ENCODE assay signal across 27 cellular contexts in the genomic region with DNA sequence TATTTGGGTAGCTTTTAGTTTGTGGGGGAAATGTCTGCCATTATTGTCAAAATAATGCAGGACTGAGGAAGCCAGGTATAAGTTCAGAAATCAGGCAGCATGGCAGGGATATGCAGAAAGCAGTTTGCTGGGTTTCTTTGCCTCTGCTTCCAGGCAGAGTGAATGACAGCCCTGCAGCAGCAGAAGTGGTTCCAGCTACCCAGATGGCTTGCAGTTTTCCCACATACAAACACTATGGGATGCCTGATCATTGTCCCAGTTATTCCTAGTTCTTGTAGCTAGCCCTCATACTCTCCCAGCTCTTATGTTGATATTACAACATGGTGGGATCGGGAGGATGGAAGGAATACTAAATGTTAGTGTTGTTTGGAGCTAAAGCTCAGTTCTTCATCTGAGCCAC. TPM values are rescaled to one million over a fixed set of nuclear protein-coding genes. Genes with fewer than 3 reads are reported as not detected.
A peak's percentile ranks its signal among the peaks of the same experiment; 100 is the strongest.
DNase-seq lines count a peak whose midpoint lies in the region; ATAC-seq, FAIRE-seq and TF ChIP-seq lines count a peak whose summit lies in the region.
"Had no signal": no experiment of that assay in that cellular context is flagged by ENCODE, and none has a peak within 500 bp of the region (broad histone marks: within the 10 kb centered on the region; RNA-seq: fewer than 3 reads in every experiment).

No MANE protein-coding gene starts in this region.

- 68% methylated on average over 1 of the region's 1 CpG for WGBS in HepG2 (ENCODE audit: low lambda C conversion rate)
- WGBS in thyroid gland, 2 donors, result 92 to 100% methylated on average over 1 of the region's 1 CpG

- POLR2A ChIA-PET in HepG2 (lab: Yijun Ruan, JAX), result interaction anchor here (0.7 to 4.4 kb wide), 5 partner anchors 10 to 63 kb away, joined by 3 to 30 read pairs (median 5); a partner anchor contains a TSS

- H4K20me1 ChIP-seq in HepG2 (ENCODE audit: insufficient read depth, low read length), result no peaks in the 10 kb centered on the region

- H3K27me3 Mint-ChIP-seq in activated CD8-positive, alpha-beta memory T cell treated with anti-CD3 and anti-CD28 coated beads, Interleukin-2, amount 10 ng/mL, durations not matched to agents 7 days and 5 days, result no peaks in the 10 kb centered on the region
- H3K27me3 Mint-ChIP-seq: activated CD4-positive, alpha-beta T cell treated with anti-CD3 and anti-CD28 coated beads for 36 hours; activated naive CD4-positive, alpha-beta T cell treated with anti-CD3 and anti-CD28 coated beads, Interleukin-2, amount 50 U/mL, for 24 hours; central memory CD8-positive, alpha-beta T cell had no signal

- H3K9me3 Mint-ChIP-seq in activated CD8-positive, alpha-beta memory T cell treated with anti-CD3 and anti-CD28 coated beads, Interleukin-2, amount 10 ng/mL, durations not matched to agents 7 days and 5 days (ENCODE audit: low read depth), result no peaks in the 10 kb centered on the region
- H3K9me3 Mint-ChIP-seq: activated naive CD4-positive, alpha-beta T cell treated with anti-CD3 and anti-CD28 coated beads, Interleukin-2, amount 50 U/mL, for 24 hours; central memory CD8-positive, alpha-beta T cell; natural killer cell treated with Interleukin-12 subunit alpha and Interleukin-12 subunit beta and Interleukin-15 and Interleukin-18, amount 100 ng/mL, for 72 hours had no signal

- ATAC-seq in activated CD8-positive, alpha-beta memory T cell treated with anti-CD3 and anti-CD28 coated beads, Interleukin-2, amount 10 ng/mL, durations not matched to agents 7 days and 5 days, result no peak
- no peak for ATAC-seq in HepG2
- ATAC-seq: activated CD4-positive, alpha-beta T cell treated with anti-CD3 and anti-CD28 coated beads for 36 hours; left colon; natural killer cell treated with Interleukin-12 subunit alpha and Interleukin-12 subunit beta and Interleukin-15 and Interleukin-18, amount 100 ng/mL, for 72 hours; sciatic nerve; T-helper 17 cell had no signal

- H3K4me3 Mint-ChIP-seq in activated CD8-positive, alpha-beta memory T cell treated with anti-CD3 and anti-CD28 coated beads, Interleukin-2, amount 10 ng/mL, durations not matched to agents 7 days and 5 days, result no peak overlapping the region
- H3K4me3 Mint-ChIP-seq: activated CD4-positive, alpha-beta T cell treated with anti-CD3 and anti-CD28 coated beads for 36 hours; central memory CD8-positive, alpha-beta T cell; natural killer cell treated with Interleukin-12 subunit alpha and Interleukin-12 subunit beta and Interleukin-15 and Interleukin-18, amount 100 ng/mL, for 72 hours; T-helper 17 cell had no signal

- H3K36me3 ChIP-seq in HepG2 (replicated peaks in 1 of 2; ENCODE audit: control insufficient read depth in 1 of 2, insufficient read depth in 2 of 2, low read length in 2 of 2), result no peaks in the 10 kb centered on the region
- no peaks in the 10 kb centered on the region for H3K36me3 ChIP-seq in thyroid gland
- H3K36me3 ChIP-seq: stomach had no signal

- peaks cover 60% of the 10 kb centered on the region for H3K4me1 ChIP-seq in HepG2 (ENCODE audit: insufficient read depth, low read length)
- peaks cover 24 to 48% of the 10 kb centered on the region in 2 donors for H3K4me1 ChIP-seq in thyroid gland

- TF ChIP-seq EP300 in HepG2 (IDR thresholded peaks at IDR 0.05; ENCODE audit: low read depth in 2 of 2, low read length in 2 of 2) (no peak), HepG2 (CRISPR knock-in tag; IDR thresholded peaks at IDR 0.05; ENCODE audit: borderline replicate concordance) (no peak)

- intact Hi-C loops in HepG2 (cut with micrococcal nuclease; ENCODE audit: unreplicated experiment) (loop anchor here (5.0 to 10.0 kb wide), 2 partner anchors 90 to 138 kb away; a partner anchor contains a TSS), thyroid gland (cut with DNase I) (no loop called here)

- in situ Hi-C loops in HepG2 (cut with HindIII; ENCODE audit: extremely low pct_ligation_motif_present, low pct_unique_long_range_greater_than_20kb), result no loop called here

- no peak for FAIRE-seq in HepG2 (lab: Jason Lieb, UNC)
- no peak for FAIRE-seq in RCC 7860 (lab: Jason Lieb, UNC)
- FAIRE-seq: A204.1 had no signal

- H2AFZ ChIP-seq in HepG2 (ENCODE audit: low read length), result no peak overlapping the region

- TF ChIP-seq CTCF in HepG2 (CRISPR knock-in tag; IDR thresholded peaks at IDR 0.05) (no peak), thyroid gland (IDR thresholded peaks at IDR 0.05) (no peak)

- no peak overlapping the region for H3K27ac Mint-ChIP-seq in activated CD8-positive, alpha-beta memory T cell treated with anti-CD3 and anti-CD28 coated beads, Interleukin-2, amount 10 ng/mL, durations not matched to agents 7 days and 5 days
- H3K27ac Mint-ChIP-seq: natural killer cell treated with Interleukin-12 subunit alpha and Interleukin-12 subunit beta and Interleukin-15 and Interleukin-18, amount 100 ng/mL, for 72 hours; T-helper 17 cell had no signal

- CTCF ChIA-PET in activated CD8-positive, alpha-beta memory T cell treated with anti-CD3 and anti-CD28 coated beads, Interleukin-2, amount 10 ng/mL, durations not matched to agents 7 days and 5 days (lab: Charles Lee), result interaction anchor here (0.7 to 7.5 kb wide), 6 partner anchors 44 to 346 kb away, joined by 3 to 68 read pairs (median 4); no protein-coding TSS in a partner anchor
- CTCF ChIA-PET in HepG2 (lab: Yijun Ruan, JAX; ENCODE audit: low intra/inter-chr PET ratio, low total read pairs), result no interaction called here

- peak; percentile 14 for DNase-seq in activated CD8-positive, alpha-beta memory T cell treated with anti-CD3 and anti-CD28 coated beads, Interleukin-2, amount 10 ng/mL, durations not matched to agents 7 days and 5 days
- no peak for DNase-seq in activated CD8-positive, alpha-beta memory T cell treated with anti-CD3 and anti-CD28 coated beads for 24 hours
- DNase-seq in HepG2 (ENCODE audit: low spot score), result no peak
- DNase-seq in thyroid gland, result no peak
- DNase-seq in germinal center (ENCODE audit: low spot score), result no peak
- DNase-seq in H4 (ENCODE audit: low spot score), result no peak
- DNase-seq in RCC 7860 (ENCODE audit: low spot score), result no peak
- DNase-seq: activated CD4-positive, alpha-beta T cell treated with anti-CD3 and anti-CD28 coated beads for 36 hours; DMS79 treated with DMSO at 0.1 percent for 48 hours; GOT3; left colon; midbrain; NCI-H1436 treated with DMSO at 0.1 percent for 48 hours; NCI-H2171 treated with DMSO at 0.1 percent for 48 hours; NCI-H524 treated with DMSO at 0.1 percent for 48 hours; stimulated activated CD4-positive, alpha-beta T cell treated with anti-CD3 and anti-CD28 coated beads, Interleukin-15, amount 100 ng/mL, for 24 hours; stomach; T-helper 17 cell had no signal

- H3K27ac ChIP-seq in angular gyrus (ENCODE audit: low read depth, low read length) (peak overlapping the region; percentile 20), HepG2 (ENCODE audit: extremely low read length, insufficient read depth, low read length) (peak overlapping the region; percentile 90), thyroid gland (peak overlapping the region in 2 of 3 donors; percentile 86 to 91)

- TF ChIP-seq RAD21 in HepG2 (CRISPR knock-in tag; IDR thresholded peaks at IDR 0.05), result no peak

- BruUV-seq in HepG2 (replicated peaks; lab: Mats Ljungman, UMichigan), result no TSS peak

- H3K4me3 ChIP-seq in HepG2 (replicated peaks in 1 of 3; ENCODE audit: insufficient read depth in 1 of 3, low read depth in 2 of 3, low read length in 3 of 3) (no peak overlapping the region), thyroid gland (replicated peaks in 1 of 3) (no peak overlapping the region)
- H3K4me3 ChIP-seq: stomach had no signal

- no peak for TF ChIP-seq POLR2A in HepG2 (IDR thresholded peaks at IDR 0.05; ENCODE audit: insufficient read depth in 1 of 2, low read depth in 2 of 2, low read length in 2 of 2)
- TF ChIP-seq POLR2A in thyroid gland (IDR thresholded peaks at IDR 0.05), result no peak

- no peak overlapping the region for H3K9ac ChIP-seq in HepG2 (ENCODE audit: insufficient read depth, low read depth, low read length)

- H3K4me2 ChIP-seq in HepG2 (ENCODE audit: low read depth, low read length), result peak overlapping the region; percentile 98

- H3K9me3 ChIP-seq in HepG2 (ENCODE audit: low read length) (no peaks in the 10 kb centered on the region), thyroid gland (no peaks in the 10 kb centered on the region)
- H3K9me3 ChIP-seq: stomach had no signal

- no peaks in the 10 kb centered on the region for H3K36me3 Mint-ChIP-seq in activated CD8-positive, alpha-beta memory T cell treated with anti-CD3 and anti-CD28 coated beads, Interleukin-2, amount 10 ng/mL, durations not matched to agents 7 days and 5 days
- H3K36me3 Mint-ChIP-seq: activated naive CD4-positive, alpha-beta T cell treated with anti-CD3 and anti-CD28 coated beads, Interleukin-2, amount 50 U/mL, for 24 hours; natural killer cell treated with Interleukin-12 subunit alpha and Interleukin-12 subunit beta and Interleukin-15 and Interleukin-18, amount 100 ng/mL, for 72 hours had no signal

- H3K27me3 ChIP-seq in HepG2 (ENCODE audit: control insufficient read depth in 1 of 2, insufficient read depth in 2 of 2, low read length in 2 of 2) (no peaks in the 10 kb centered on the region), thyroid gland (no peaks in the 10 kb centered on the region)
- H3K27me3 ChIP-seq: stomach had no signal

- H3K79me2 ChIP-seq in HepG2 (ENCODE audit: insufficient read depth, low read length), result peaks cover 9% of the 10 kb centered on the region

- H3K4me1 Mint-ChIP-seq in activated CD8-positive, alpha-beta memory T cell treated with anti-CD3 and anti-CD28 coated beads, Interleukin-2, amount 10 ng/mL, durations not matched to agents 7 days and 5 days, result peaks cover 47% of the 10 kb centered on the region

RNA-seq across cellular contexts. Expression of a gene that starts 2.8 kb away (rescaled TPM):
- 10 to 100 TPM in 1 of 2 experiments, 1 to 10 TPM in 1; 9.0 to 10.3 TPM for total RNA-seq in activated CD8-positive, alpha-beta memory T cell treated with anti-CD3 and anti-CD28 coated beads, Interleukin-2, amount 10 ng/mL, durations not matched to agents 7 days and 5 days
- total RNA-seq in HepG2 (2016; rRNA removed; fragmentation: Illumina TruSeq; extraction: Trizol) (25.0 and 29.7 TPM in 2 replicates), thyroid gland (10 to 100 TPM; 30.5 to 41.3 (median 38.2) TPM)
- total RNA-seq in HepG2 (2016; cell fraction: cytosol; rRNA removed; fragmentation: Illumina TruSeq; extraction: Trizol; ENCODE audit: low read depth), result 3.1 and 3.8 TPM in 2 replicates
- total RNA-seq in HepG2 (2016; cell fraction: insoluble cytoplasmic fraction; rRNA removed; fragmentation: Illumina TruSeq; extraction: Trizol), result 25.9 and 27.6 TPM in 2 replicates
- 9.8 and 10.5 TPM in 2 replicates for total RNA-seq in HepG2 (2016; cell fraction: membrane; rRNA removed; fragmentation: Illumina TruSeq; extraction: Trizol)
- 23.5 and 24.4 TPM in 2 replicates for total RNA-seq in HepG2 (2016; cell fraction: nucleus; rRNA removed; fragmentation: Illumina TruSeq; extraction: Trizol)
- polyA plus RNA-seq in HepG2 (2011; rRNA removed), result 7.8 and 10.4 TPM in 2 replicates
- polyA plus RNA-seq in HepG2 (2011; cell fraction: cytosol; rRNA removed), result 5.8 and 6.4 TPM in 2 replicates
- polyA plus RNA-seq in HepG2 (2011; cell fraction: nucleus; rRNA removed), result 8.3 and 10.8 TPM in 2 replicates
- polyA plus RNA-seq in HepG2 (2012), result 5.4 and 8.1 TPM in 2 replicates
- polyA plus RNA-seq in HepG2 (2016; cell fraction: cytosol; fragmentation: Illumina TruSeq; extraction: Trizol; ENCODE audit: low read depth), result 0.92 and 1.2 TPM in 2 replicates
- 18.3 and 18.5 TPM in 2 replicates for polyA plus RNA-seq in HepG2 (2016; cell fraction: insoluble cytoplasmic fraction; fragmentation: Illumina TruSeq; extraction: Trizol; ENCODE audit: low read depth)
- 3.9 and 4.0 TPM in 2 replicates for polyA plus RNA-seq in HepG2 (2016; cell fraction: membrane; fragmentation: Illumina TruSeq; extraction: Trizol; ENCODE audit: low read depth)
- 15.8 and 16.2 TPM in 2 replicates for polyA plus RNA-seq in HepG2 (2016; cell fraction: nucleus; fragmentation: Illumina TruSeq; extraction: Trizol; ENCODE audit: insufficient read depth, low read depth)
- polyA minus RNA-seq in HepG2 (2011; rRNA and poly(A)+ RNA removed; ENCODE audit: low replicate concordance), result 14.7 and 35.3 TPM in 2 replicates
- 13.1 and 16.2 TPM in 2 replicates for polyA minus RNA-seq in HepG2 (2011; cell fraction: cytosol; rRNA and poly(A)+ RNA removed)
- polyA minus RNA-seq in HepG2 (2011; cell fraction: nucleus; rRNA and poly(A)+ RNA removed), result 27.1 and 33.9 TPM in 2 replicates
- total RNA-seq in H4 (2014; rRNA removed; shearing (Covaris generic)), result 4.4 and 6.3 TPM in 2 replicates

RNA-seq across cellular contexts. Expression of a gene that starts 15.6 kb away (rescaled TPM):
- not detected for total RNA-seq in activated CD8-positive, alpha-beta memory T cell treated with anti-CD3 and anti-CD28 coated beads, Interleukin-2, amount 10 ng/mL, durations not matched to agents 7 days and 5 days
- total RNA-seq in HepG2 (2016; rRNA removed; fragmentation: Illumina TruSeq; extraction: Trizol), result 7.4 and 10.5 TPM in 2 replicates
- 4.1 and 5.5 TPM in 2 replicates for total RNA-seq in HepG2 (2016; cell fraction: cytosol; rRNA removed; fragmentation: Illumina TruSeq; extraction: Trizol; ENCODE audit: low read depth)
- 6.8 and 7.2 TPM in 2 replicates for total RNA-seq in HepG2 (2016; cell fraction: insoluble cytoplasmic fraction; rRNA removed; fragmentation: Illumina TruSeq; extraction: Trizol)
- total RNA-seq in HepG2 (2016; cell fraction: membrane; rRNA removed; fragmentation: Illumina TruSeq; extraction: Trizol), result 8.8 and 9.2 TPM in 2 replicates
- 4.1 and 4.7 TPM in 2 replicates for total RNA-seq in HepG2 (2016; cell fraction: nucleus; rRNA removed; fragmentation: Illumina TruSeq; extraction: Trizol)
- 11.0 and 16.5 TPM in 2 replicates for polyA plus RNA-seq in HepG2 (2011; rRNA removed)
- 13.1 and 14.8 TPM in 2 replicates for polyA plus RNA-seq in HepG2 (2011; cell fraction: cytosol; rRNA removed)
- polyA plus RNA-seq in HepG2 (2011; cell fraction: nucleus; rRNA removed), result 5.6 and 8.0 TPM in 2 replicates
- polyA plus RNA-seq in HepG2 (2012), result 9.9 and 12.8 TPM in 2 replicates
- 5.0 TPM in 2 replicates for polyA plus RNA-seq in HepG2 (2016; cell fraction: cytosol; fragmentation: Illumina TruSeq; extraction: Trizol; ENCODE audit: low read depth)
- polyA plus RNA-seq in HepG2 (2016; cell fraction: insoluble cytoplasmic fraction; fragmentation: Illumina TruSeq; extraction: Trizol; ENCODE audit: low read depth), result 9.5 and 12.3 TPM in 2 replicates
- polyA plus RNA-seq in HepG2 (2016; cell fraction: membrane; fragmentation: Illumina TruSeq; extraction: Trizol; ENCODE audit: low read depth), result 9.8 and 10.0 TPM in 2 replicates
- 8.5 and 9.1 TPM in 2 replicates for polyA plus RNA-seq in HepG2 (2016; cell fraction: nucleus; fragmentation: Illumina TruSeq; extraction: Trizol; ENCODE audit: insufficient read depth, low read depth)
- polyA minus RNA-seq in HepG2 (2011; rRNA and poly(A)+ RNA removed; ENCODE audit: low replicate concordance), result 3.9 TPM in 1 of 2 replicates, not detected in the other
- polyA minus RNA-seq in HepG2 (2011; cell fraction: cytosol; rRNA and poly(A)+ RNA removed), result 3.7 and 7.0 TPM in 2 replicates
- polyA minus RNA-seq in HepG2 (2011; cell fraction: nucleus; rRNA and poly(A)+ RNA removed), result 3.3 and 5.7 TPM in 2 replicates
- 10 to 100 TPM; 21.7 to 33.4 (median 24.9) TPM for total RNA-seq in thyroid gland
- total RNA-seq in H4 (2014; rRNA removed; shearing (Covaris generic)), result not detected in 2 replicates
- total RNA-seq: activated CD4-positive, alpha-beta T cell treated with anti-CD3 and anti-CD28 coated beads for 36 hours; HT1080; natural killer cell treated with Interleukin-12 subunit alpha and Interleukin-12 subunit beta and Interleukin-15 and Interleukin-18, amount 100 ng/mL, for 72 hours; RPMI7951; sciatic nerve; T-helper 17 cell had no signal

RNA-seq across cellular contexts. Expression of a gene that starts 21.8 kb away (rescaled TPM):
- total RNA-seq in activated CD8-positive, alpha-beta memory T cell treated with anti-CD3 and anti-CD28 coated beads, Interleukin-2, amount 10 ng/mL, durations not matched to agents 7 days and 5 days, result not detected
- total RNA-seq in HepG2 (2016; rRNA removed; fragmentation: Illumina TruSeq; extraction: Trizol) (not detected in 2 replicates), thyroid gland (under 1 TPM in 1 of 4 donors, not detected in 3; 0.22 TPM)
- total RNA-seq in HepG2 (2016; cell fraction: cytosol; rRNA removed; fragmentation: Illumina TruSeq; extraction: Trizol; ENCODE audit: low read depth), result not detected in 2 replicates
- not detected in 2 replicates for total RNA-seq in HepG2 (2016; cell fraction: insoluble cytoplasmic fraction; rRNA removed; fragmentation: Illumina TruSeq; extraction: Trizol)
- total RNA-seq in HepG2 (2016; cell fraction: membrane; rRNA removed; fragmentation: Illumina TruSeq; extraction: Trizol), result not detected in 2 replicates
- total RNA-seq in HepG2 (2016; cell fraction: nucleus; rRNA removed; fragmentation: Illumina TruSeq; extraction: Trizol), result not detected in 2 replicates
- 0.04 TPM in 1 of 2 replicates, not detected in the other for polyA plus RNA-seq in HepG2 (2011; rRNA removed)
- 0.05 TPM in 1 of 2 replicates, not detected in the other for polyA plus RNA-seq in HepG2 (2011; cell fraction: cytosol; rRNA removed)
- polyA plus RNA-seq in HepG2 (2011; cell fraction: nucleus; rRNA removed), result 0.32 and 0.45 TPM in 2 replicates
- polyA plus RNA-seq in HepG2 (2012), result not detected in 2 replicates
- not detected in 2 replicates for polyA plus RNA-seq in HepG2 (2016; cell fraction: cytosol; fragmentation: Illumina TruSeq; extraction: Trizol; ENCODE audit: low read depth)
- not detected in 2 replicates for polyA plus RNA-seq in HepG2 (2016; cell fraction: insoluble cytoplasmic fraction; fragmentation: Illumina TruSeq; extraction: Trizol; ENCODE audit: low read depth)
- not detected in 2 replicates for polyA plus RNA-seq in HepG2 (2016; cell fraction: membrane; fragmentation: Illumina TruSeq; extraction: Trizol; ENCODE audit: low read depth)
- not detected in 2 replicates for polyA plus RNA-seq in HepG2 (2016; cell fraction: nucleus; fragmentation: Illumina TruSeq; extraction: Trizol; ENCODE audit: insufficient read depth, low read depth)
- 0.20 TPM in 1 of 2 replicates, not detected in the other for polyA minus RNA-seq in HepG2 (2011; rRNA and poly(A)+ RNA removed; ENCODE audit: low replicate concordance)
- polyA minus RNA-seq in HepG2 (2011; cell fraction: cytosol; rRNA and poly(A)+ RNA removed), result not detected in 2 replicates
- not detected in 2 replicates for polyA minus RNA-seq in HepG2 (2011; cell fraction: nucleus; rRNA and poly(A)+ RNA removed)
- total RNA-seq in H4 (2014; rRNA removed; shearing (Covaris generic)), result not detected in 2 replicates
- total RNA-seq: activated CD4-positive, alpha-beta T cell treated with anti-CD3 and anti-CD28 coated beads for 36 hours; epithelial cell of proximal tubule; HT1080; natural killer cell treated with Interleukin-12 subunit alpha and Interleukin-12 subunit beta and Interleukin-15 and Interleukin-18, amount 100 ng/mL, for 72 hours; RPMI7951; T-helper 17 cell had no signal

RNA-seq across cellular contexts. Expression of a gene that starts 22.7 kb away (rescaled TPM):
- total RNA-seq in activated CD8-positive, alpha-beta memory T cell treated with anti-CD3 and anti-CD28 coated beads, Interleukin-2, amount 10 ng/mL, durations not matched to agents 7 days and 5 days, result not detected
- total RNA-seq in HepG2 (2016; rRNA removed; fragmentation: Illumina TruSeq; extraction: Trizol), result 0.55 and 0.69 TPM in 2 replicates
- total RNA-seq in HepG2 (2016; cell fraction: cytosol; rRNA removed; fragmentation: Illumina TruSeq; extraction: Trizol; ENCODE audit: low read depth), result 0.88 and 1.2 TPM in 2 replicates
- 0.63 and 1.1 TPM in 2 replicates for total RNA-seq in HepG2 (2016; cell fraction: insoluble cytoplasmic fraction; rRNA removed; fragmentation: Illumina TruSeq; extraction: Trizol)
- total RNA-seq in HepG2 (2016; cell fraction: membrane; rRNA removed; fragmentation: Illumina TruSeq; extraction: Trizol), result 0.80 and 1.1 TPM in 2 replicates
- total RNA-seq in HepG2 (2016; cell fraction: nucleus; rRNA removed; fragmentation: Illumina TruSeq; extraction: Trizol), result not detected in 2 replicates
- polyA plus RNA-seq in HepG2 (2011; rRNA removed), result 0.24 and 1.1 TPM in 2 replicates
- polyA plus RNA-seq in HepG2 (2011; cell fraction: cytosol; rRNA removed), result 0.35 and 0.36 TPM in 2 replicates
- polyA plus RNA-seq in HepG2 (2011; cell fraction: nucleus; rRNA removed), result 0.74 and 1.7 TPM in 2 replicates
- polyA plus RNA-seq in HepG2 (2012), result 0.70 and 0.88 TPM in 2 replicates
- polyA plus RNA-seq in HepG2 (2016; cell fraction: cytosol; fragmentation: Illumina TruSeq; extraction: Trizol; ENCODE audit: low read depth), result 0.90 and 1.9 TPM in 2 replicates
- 1.3 and 1.6 TPM in 2 replicates for polyA plus RNA-seq in HepG2 (2016; cell fraction: insoluble cytoplasmic fraction; fragmentation: Illumina TruSeq; extraction: Trizol; ENCODE audit: low read depth)
- 1.4 TPM in 2 replicates for polyA plus RNA-seq in HepG2 (2016; cell fraction: membrane; fragmentation: Illumina TruSeq; extraction: Trizol; ENCODE audit: low read depth)
- polyA plus RNA-seq in HepG2 (2016; cell fraction: nucleus; fragmentation: Illumina TruSeq; extraction: Trizol; ENCODE audit: insufficient read depth, low read depth), result 1.4 and 4.7 TPM in 2 replicates
- 0.70 TPM in 1 of 2 replicates, not detected in the other for polyA minus RNA-seq in HepG2 (2011; rRNA and poly(A)+ RNA removed; ENCODE audit: low replicate concordance)
- not detected in 2 replicates for polyA minus RNA-seq in HepG2 (2011; cell fraction: cytosol; rRNA and poly(A)+ RNA removed)
- not detected in 2 replicates for polyA minus RNA-seq in HepG2 (2011; cell fraction: nucleus; rRNA and poly(A)+ RNA removed)
- total RNA-seq in thyroid gland, result 100 to 1,000 TPM; 174 to 350 (median 250) TPM
- total RNA-seq in H4 (2014; rRNA removed; shearing (Covaris generic)), result 0.15 TPM in 1 of 2 replicates, not detected in the other
- total RNA-seq: activated CD4-positive, alpha-beta T cell treated with anti-CD3 and anti-CD28 coated beads for 36 hours; HT1080; natural killer cell treated with Interleukin-12 subunit alpha and Interleukin-12 subunit beta and Interleukin-15 and Interleukin-18, amount 100 ng/mL, for 72 hours; RPMI7951; T-helper 17 cell had no signal

RNA-seq across cellular contexts. Expression of a gene that starts 55.0 kb away (rescaled TPM):
- 10 to 100 TPM; 16.4 to 20.4 TPM for total RNA-seq in activated CD8-positive, alpha-beta memory T cell treated with anti-CD3 and anti-CD28 coated beads, Interleukin-2, amount 10 ng/mL, durations not matched to agents 7 days and 5 days
- 22.2 and 23.9 TPM in 2 replicates for total RNA-seq in HepG2 (2016; rRNA removed; fragmentation: Illumina TruSeq; extraction: Trizol)
- 19.0 and 21.8 TPM in 2 replicates for total RNA-seq in HepG2 (2016; cell fraction: cytosol; rRNA removed; fragmentation: Illumina TruSeq; extraction: Trizol; ENCODE audit: low read depth)
- total RNA-seq in HepG2 (2016; cell fraction: insoluble cytoplasmic fraction; rRNA removed; fragmentation: Illumina TruSeq; extraction: Trizol), result 20.6 and 27.8 TPM in 2 replicates
- 34.5 and 36.6 TPM in 2 replicates for total RNA-seq in HepG2 (2016; cell fraction: membrane; rRNA removed; fragmentation: Illumina TruSeq; extraction: Trizol)
- 9.7 and 12.0 TPM in 2 replicates for total RNA-seq in HepG2 (2016; cell fraction: nucleus; rRNA removed; fragmentation: Illumina TruSeq; extraction: Trizol)
- 25.6 and 26.3 TPM in 2 replicates for polyA plus RNA-seq in HepG2 (2011; rRNA removed)
- polyA plus RNA-seq in HepG2 (2011; cell fraction: cytosol; rRNA removed), result 14.9 and 18.5 TPM in 2 replicates
- polyA plus RNA-seq in HepG2 (2011; cell fraction: nucleus; rRNA removed), result 5.4 and 9.9 TPM in 2 replicates
- polyA plus RNA-seq in HepG2 (2012), result 27.0 and 32.4 TPM in 2 replicates
- polyA plus RNA-seq in HepG2 (2016; cell fraction: cytosol; fragmentation: Illumina TruSeq; extraction: Trizol; ENCODE audit: low read depth), result 44.6 and 49.4 TPM in 2 replicates
- 40.7 and 45.8 TPM in 2 replicates for polyA plus RNA-seq in HepG2 (2016; cell fraction: insoluble cytoplasmic fraction; fragmentation: Illumina TruSeq; extraction: Trizol; ENCODE audit: low read depth)
- 53.9 and 57.5 TPM in 2 replicates for polyA plus RNA-seq in HepG2 (2016; cell fraction: membrane; fragmentation: Illumina TruSeq; extraction: Trizol; ENCODE audit: low read depth)
- polyA plus RNA-seq in HepG2 (2016; cell fraction: nucleus; fragmentation: Illumina TruSeq; extraction: Trizol; ENCODE audit: insufficient read depth, low read depth), result 17.7 and 23.1 TPM in 2 replicates
- 3.1 and 8.5 TPM in 2 replicates for polyA minus RNA-seq in HepG2 (2011; rRNA and poly(A)+ RNA removed; ENCODE audit: low replicate concordance)
- 4.7 and 5.3 TPM in 2 replicates for polyA minus RNA-seq in HepG2 (2011; cell fraction: cytosol; rRNA and poly(A)+ RNA removed)
- polyA minus RNA-seq in HepG2 (2011; cell fraction: nucleus; rRNA and poly(A)+ RNA removed), result 3.1 and 6.0 TPM in 2 replicates
- 10 to 100 TPM; 24.7 to 47.1 (median 38.0) TPM for total RNA-seq in thyroid gland
- 22.7 and 28.2 TPM in 2 replicates for total RNA-seq in H4 (2014; rRNA removed; shearing (Covaris generic))

Comparison
In these comparisons a context has a peak if more than half of its experiments do, and no peak if none do; other contexts are left out.
1. H3K27ac ChIP-seq: peak in every context shown above with its lines; median percentile 90 in HepG2; 88 in thyroid gland; 20 in angular gyrus.